Comparison of ENCODE assay signal across 9 cellular contexts in the genomic region with DNA sequence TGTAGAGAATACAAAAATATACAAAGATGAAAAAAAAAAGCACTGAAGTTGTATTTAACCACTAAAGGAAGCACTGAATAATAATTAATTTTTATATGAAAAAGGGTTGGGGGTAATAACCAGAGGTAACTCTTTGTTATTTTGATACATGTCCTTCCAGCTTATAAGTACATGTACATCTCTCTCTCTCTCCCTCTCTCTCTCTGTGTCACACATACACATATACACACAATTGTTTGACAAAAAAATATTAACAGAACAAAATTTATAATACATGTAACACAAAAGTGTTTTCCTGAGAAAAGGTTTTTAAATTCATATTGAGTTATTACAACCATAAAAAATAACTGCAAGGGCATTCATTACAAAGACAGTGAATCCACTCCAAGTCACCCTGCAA. TPM values are rescaled to one million over a fixed set of nuclear protein-coding genes. Genes with fewer than 3 reads are reported as not detected.
DNase-seq lines count a peak whose midpoint lies in the region; ATAC-seq and TF ChIP-seq lines count a peak whose summit lies in the region.
"Had no signal": no experiment of that assay in that cellular context is flagged by ENCODE, and none has a peak within 500 bp of the region (broad histone marks: within the 10 kb centered on the region; RNA-seq: fewer than 3 reads in every experiment).

No MANE protein-coding gene starts in this region.

- peak overlapping the region; percentile 81 for H3K4me3 Mint-ChIP-seq in activated CD4-positive, alpha-beta memory T cell treated with anti-CD3 and anti-CD28 coated beads for 36 hours
- no peak overlapping the region for H3K4me3 Mint-ChIP-seq in mesothelial cell of epicardium

- H3K36me3 ChIP-seq in left ventricle myocardium inferior (no peaks in the 10 kb centered on the region), upper lobe of left lung (no peaks in the 10 kb centered on the region), ovary (no peaks in the 10 kb centered on the region)

- TF ChIP-seq EP300 in upper lobe of left lung (IDR thresholded peaks at IDR 0.05) (no peak), ovary (IDR thresholded peaks at IDR 0.05) (no peak)

- TF ChIP-seq CTCF in left ventricle myocardium inferior (IDR thresholded peaks at IDR 0.05; ENCODE audit: borderline replicate concordance) = no peak
- no peak for TF ChIP-seq CTCF in mesothelial cell of epicardium (IDR thresholded peaks at IDR 0.05; ENCODE audit: unreplicated experiment)
- no peak for TF ChIP-seq CTCF in upper lobe of left lung (IDR thresholded peaks at IDR 0.05)
- TF ChIP-seq CTCF in ovary (IDR thresholded peaks at IDR 0.05) = no peak

- DNase-seq in left ventricle myocardium inferior = no peak
- no peak for DNase-seq in left cardiac atrium
- DNase-seq in activated CD4-positive, alpha-beta memory T cell treated with anti-CD3 and anti-CD28 coated beads for 36 hours = no peak
- DNase-seq in mesothelial cell of epicardium (ENCODE audit: low spot score in 2 of 2, unreplicated experiment in 2 of 2) = no peak
- DNase-seq in upper lobe of left lung = no peak
- DNase-seq in ovary = no peak
- no peak for DNase-seq in NOMO-1 treated with DMSO at 0.1 percent for 48 hours (lab: John Stamatoyannopoulos, UW; ENCODE audit: unreplicated experiment)

- peak overlapping the region; percentile 98 for H3K27ac Mint-ChIP-seq in activated CD4-positive, alpha-beta memory T cell treated with anti-CD3 and anti-CD28 coated beads for 36 hours
- H3K27ac Mint-ChIP-seq in mesothelial cell of epicardium = peak overlapping the region; percentile 75

- H3K4me1 Mint-ChIP-seq in activated CD4-positive, alpha-beta memory T cell treated with anti-CD3 and anti-CD28 coated beads for 36 hours (ENCODE audit: low read depth) = peaks cover 73% of the 10 kb centered on the region
- H3K4me1 Mint-ChIP-seq in mesothelial cell of epicardium = peaks cover 30% of the 10 kb centered on the region

- H3K27ac ChIP-seq in left ventricle myocardium inferior (replicated peaks) = peak overlapping the region; percentile 62
- H3K27ac ChIP-seq in upper lobe of left lung = peak overlapping the region; percentile 74 to 89 (median 84)
- no peak overlapping the region for H3K27ac ChIP-seq in ovary

- POLR2A ChIA-PET in activated CD4-positive, alpha-beta memory T cell treated with anti-CD3 and anti-CD28 coated beads for 36 hours (lab: Charles Lee) = interaction anchor here (0.7 to 11.0 kb wide), 9 partner anchors 9 to 100 kb away, joined by 3 to 126 read pairs (median 9); no protein-coding TSS in a partner anchor

- H3K9me3 ChIP-seq in left ventricle myocardium inferior (replicated peaks) (no peaks in the 10 kb centered on the region), upper lobe of left lung (no peaks in the 10 kb centered on the region), ovary (no peaks in the 10 kb centered on the region)

- ATAC-seq in left cardiac atrium (no peak), upper lobe of left lung (ENCODE audit: low FRiP score in 2 of 2) (no peak), HG02571 (IDR thresholded peaks at IDR 0.05; ENCODE audit: unreplicated experiment) (no peak)

- no peaks in the 10 kb centered on the region for H3K9me3 Mint-ChIP-seq in activated CD4-positive, alpha-beta memory T cell treated with anti-CD3 and anti-CD28 coated beads for 36 hours
- no peaks in the 10 kb centered on the region for H3K9me3 Mint-ChIP-seq in mesothelial cell of epicardium

- TF ChIP-seq POLR2A in upper lobe of left lung (IDR thresholded peaks at IDR 0.05) (no peak), ovary (IDR thresholded peaks at IDR 0.05) (no peak)

- CTCF ChIA-PET in activated CD4-positive, alpha-beta memory T cell treated with anti-CD3 and anti-CD28 coated beads for 36 hours (lab: Charles Lee) = interaction anchor here (1.1 to 6.6 kb wide), 8 partner anchors 10 to 94 kb away, joined by 3 to 45 read pairs (median 12); no protein-coding TSS in a partner anchor

- H3K36me3 Mint-ChIP-seq in activated CD4-positive, alpha-beta memory T cell treated with anti-CD3 and anti-CD28 coated beads for 36 hours = peaks cover 40% of the 10 kb centered on the region
- no peaks in the 10 kb centered on the region for H3K36me3 Mint-ChIP-seq in mesothelial cell of epicardium

- intact Hi-C loops in left ventricle myocardium inferior (cut with micrococcal nuclease) = no loop called here
- intact Hi-C loops in left cardiac atrium (cut with DNase I) = no loop called here
- intact Hi-C loops in activated CD4-positive, alpha-beta memory T cell treated with anti-CD3 and anti-CD28 coated beads for 36 hours (cut with micrococcal nuclease) = loop anchor here (1.0 to 5.0 kb wide), 3 partner anchors 11 to 631 kb away; no protein-coding TSS in a partner anchor
- intact Hi-C loops in ovary (cut with DNase I) = no loop called here

- H3K27me3 ChIP-seq in left ventricle myocardium inferior (ENCODE audit: low read depth) (no peaks in the 10 kb centered on the region), upper lobe of left lung (no peaks in the 10 kb centered on the region), ovary (no peaks in the 10 kb centered on the region)

- H3K4me3 ChIP-seq in left ventricle myocardium inferior (peak overlapping the region; percentile 30), upper lobe of left lung (peak overlapping the region in 1 of 4 donors; percentile 36), ovary (no peak overlapping the region)
- H3K4me3 ChIP-seq: lung had no signal

- peaks cover 39% of the 10 kb centered on the region for H3K4me1 ChIP-seq in left ventricle myocardium inferior
- peaks cover 2 to 27% (median 13%) of the 10 kb centered on the region in 4 donors for H3K4me1 ChIP-seq in upper lobe of left lung
- H3K4me1 ChIP-seq in ovary (ENCODE audit: insufficient read depth) = peaks cover 4% of the 10 kb centered on the region

- no peaks in the 10 kb centered on the region for H3K27me3 Mint-ChIP-seq in activated CD4-positive, alpha-beta memory T cell treated with anti-CD3 and anti-CD28 coated beads for 36 hours
- H3K27me3 Mint-ChIP-seq in mesothelial cell of epicardium (ENCODE audit: low read depth) = peaks cover 2% of the 10 kb centered on the region

RNA-seq across cellular contexts. Expression of gene WIPF1, which starts 4.6 kb away (rescaled TPM):
- total RNA-seq in left ventricle myocardium inferior = 15.0 TPM
- 10 to 100 TPM; 25.1 to 29.9 TPM for total RNA-seq in left cardiac atrium
- total RNA-seq in activated CD4-positive, alpha-beta memory T cell treated with anti-CD3 and anti-CD28 coated beads for 36 hours = 100 to 1,000 TPM; 170 to 183 TPM
- total RNA-seq in mesothelial cell of epicardium = 19.0 to 21.1 TPM (median 20.6 TPM) in 3 replicates
- total RNA-seq in upper lobe of left lung = 10 to 100 TPM; 25.1 to 79.0 (median 48.9) TPM
- total RNA-seq in ovary = 10 to 100 TPM in 6 of 7 donors, 1 to 10 TPM in 1; 9.7 to 42.6 (median 24.4) TPM
- 10 to 100 TPM; 13.3 to 34.7 TPM for polyA plus RNA-seq in ovary

Comparison
In these comparisons a context has a peak if more than half of its experiments do, and no peak if none do; other contexts are left out.
1. H3K27ac ChIP-seq: peak in left ventricle myocardium inferior (single experiment) and upper lobe of left lung (4 of 4); none in ovary (0 of 2).